ENCODE assay signal across 29 cellular contexts in the genomic region with DNA sequence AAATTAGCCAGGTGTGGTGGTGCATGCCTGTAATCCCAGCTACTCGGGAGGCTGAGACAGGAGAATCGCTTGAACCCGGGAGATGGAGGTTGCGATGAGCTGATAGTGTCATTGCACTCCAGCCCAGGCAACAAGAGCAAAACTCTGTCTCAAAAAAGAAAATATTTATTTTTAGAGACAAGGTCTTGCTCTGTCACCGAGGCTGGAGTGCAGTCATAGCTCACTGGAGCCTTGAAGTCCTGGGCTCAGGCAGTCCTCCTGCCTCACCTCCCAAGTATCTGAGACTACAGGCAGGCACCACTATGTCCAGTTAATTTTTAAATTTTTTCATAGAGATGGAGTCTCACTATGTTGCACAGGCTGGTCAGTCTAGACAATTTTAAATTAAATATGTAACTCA.
"Had no signal": no experiment of that assay in that cellular context is flagged by ENCODE, and none has a peak within 500 bp of the region (broad histone marks: within the 10 kb centered on the region; RNA-seq: fewer than 3 reads in every experiment).

No MANE protein-coding gene starts in this region.

- H3K27me3 ChIP-seq: stomach, suprapubic skin, testis, thyroid gland, tibial artery, tibial nerve, transverse colon, upper lobe of left lung, upper lobe of right lung, uterus, vagina had no signal

- H3K27ac ChIP-seq: stomach, suprapubic skin, testis, thoracic aorta, thyroid gland, tibial artery, tibial nerve, transverse colon, upper lobe of left lung, upper lobe of right lung, uterus, vagina had no signal

- DNase-seq: stimulated activated CD4-positive, alpha-beta T cell treated with anti-CD3 and anti-CD28 coated beads, Interleukin-2, amount 100 ng/mL, for 48 hours; stimulated activated CD4-positive, alpha-beta T cell treated with anti-CD3 and anti-CD28 coated beads, Interleukin-4, amount 100 ng/mL, for 1 hour; stimulated activated CD4-positive, alpha-beta T cell treated with anti-CD3 and anti-CD28 coated beads, Interleukin-4, amount 100 ng/mL, for 24 hours; stimulated activated CD4-positive, alpha-beta T cell treated with anti-CD3 and anti-CD28 coated beads, Interleukin-4, amount 100 ng/mL, for 4 hours; stimulated activated CD8-positive, alpha-beta memory T cell treated with anti-CD3 and anti-CD28 coated beads, Interleukin-4, amount 100 ng/mL, for 48 hours; stimulated activated naive B cell treated with anti-CD40 and anti-IgM and Interleukin-4, amounts not matched to agents 10 μg/mL and 1 μg/mL and 100 μg/mL, for 72 hours; stimulated activated naive CD4-positive, alpha-beta T cell; stimulated activated naive CD4-positive, alpha-beta T cell treated with Interleukin-2 at 50 U/mL for 16 hours; stimulated activated naive CD8-positive, alpha-beta T cell treated with anti-CD3 and anti-CD28 coated beads, Interleukin-15, amount 100 ng/mL, for 72 hours; stimulated activated naive CD8-positive, alpha-beta T cell treated with anti-CD3 and anti-CD28 coated beads, Interleukin-15, Interleukin-2, amounts not matched to agents 100 U/mL and 50 U/mL, for 24 hours; stomach; substantia nigra; testis; thyroid gland; tibial artery; transverse colon; trophoblast cell; upper lobe of left lung; upper lobe of right lung; uterus had no signal

- FAIRE-seq: urothelium cell line had no signal

- H3K36me3 ChIP-seq: stomach, suprapubic skin, thoracic aorta, thyroid gland, tibial artery, tibial nerve, transverse colon, upper lobe of left lung, upper lobe of right lung, uterus, vagina had no signal

- H3K4me3 ChIP-seq: stomach, suprapubic skin, testis, thoracic aorta, thyroid gland, tibial artery, tibial nerve, transverse colon, upper lobe of left lung, upper lobe of right lung, uterus, vagina had no signal

- H3K27ac Mint-ChIP-seq: stimulated activated effector memory CD8-positive, alpha-beta T cell treated with anti-CD3 and anti-CD28 coated beads, Interleukin-12 subunit alpha, Interleukin-12 subunit beta, amount 100 ng/mL, for 72 hours; stimulated activated memory B cell treated with anti-CD40 and anti-IgM and Interleukin-4, amounts not matched to agents 10 μg/mL and 1 μg/mL and 100 μg/mL, for 72 hours; stimulated activated naive B cell treated with anti-CD40 and anti-IgM and Interleukin-4, amounts not matched to agents 10 μg/mL and 1 μg/mL and 100 μg/mL, for 72 hours; stimulated activated naive CD8-positive, alpha-beta T cell treated with anti-CD3 and anti-CD28 coated beads, Interleukin-15, amount 100 ng/mL, for 72 hours; stimulated activated naive CD8-positive, alpha-beta T cell treated with anti-CD3 and anti-CD28 coated beads, Interleukin-15, Interleukin-2, amounts not matched to agents 100 ng/mL and 50 ng/mL, for 24 hours; type B pancreatic cell had no signal

- H3K9me3 Mint-ChIP-seq: stimulated activated effector memory CD8-positive, alpha-beta T cell treated with anti-CD3 and anti-CD28 coated beads, Interleukin-12 subunit alpha, Interleukin-12 subunit beta, amount 100 ng/mL, for 72 hours; stimulated activated naive CD8-positive, alpha-beta T cell treated with anti-CD3 and anti-CD28 coated beads, Interleukin-15, amount 100 ng/mL, for 72 hours; stimulated activated naive CD8-positive, alpha-beta T cell treated with anti-CD3 and anti-CD28 coated beads, Interleukin-15, Interleukin-2, amounts not matched to agents 100 ng/mL and 50 ng/mL, for 24 hours had no signal

- H3K4me3 Mint-ChIP-seq: stimulated activated effector memory CD8-positive, alpha-beta T cell treated with anti-CD3 and anti-CD28 coated beads, Interleukin-12 subunit alpha, Interleukin-12 subunit beta, amount 100 ng/mL, for 72 hours; stimulated activated memory B cell treated with anti-CD40 and anti-IgM and Interleukin-4, amounts not matched to agents 10 μg/mL and 1 μg/mL and 100 μg/mL, for 72 hours; stimulated activated naive B cell treated with anti-CD40 and anti-IgM and Interleukin-4, amounts not matched to agents 10 μg/mL and 1 μg/mL and 100 μg/mL, for 72 hours; stimulated activated naive CD8-positive, alpha-beta T cell treated with anti-CD3 and anti-CD28 coated beads, Interleukin-15, amount 100 ng/mL, for 72 hours; stimulated activated naive CD8-positive, alpha-beta T cell treated with anti-CD3 and anti-CD28 coated beads, Interleukin-15, Interleukin-2, amounts not matched to agents 100 ng/mL and 50 ng/mL, for 24 hours; type B pancreatic cell had no signal

- H3K9me3 ChIP-seq: stomach, suprapubic skin, testis, thoracic aorta, thyroid gland, tibial artery, tibial nerve, transverse colon, upper lobe of left lung, upper lobe of right lung, uterus, vagina had no signal

- ATAC-seq: stimulated activated effector memory CD8-positive, alpha-beta T cell treated with anti-CD3 and anti-CD28 coated beads, Interleukin-12 subunit alpha, Interleukin-12 subunit beta, amount 100 ng/mL, for 72 hours; stimulated activated memory B cell treated with anti-CD40 and anti-IgM and Interleukin-4, amounts not matched to agents 10 μg/mL and 1 μg/mL and 100 μg/mL, for 72 hours; stimulated activated naive B cell treated with anti-CD40 and anti-IgM and Interleukin-4, amounts not matched to agents 10 μg/mL and 1 μg/mL and 100 μg/mL, for 72 hours; stimulated activated naive CD8-positive, alpha-beta T cell treated with anti-CD3 and anti-CD28 coated beads, Interleukin-15, amount 100 ng/mL, for 72 hours; stimulated activated naive CD8-positive, alpha-beta T cell treated with anti-CD3 and anti-CD28 coated beads, Interleukin-15, Interleukin-2, amounts not matched to agents 100 U/mL and 50 U/mL, for 24 hours; upper lobe of right lung had no signal

- H3K27me3 Mint-ChIP-seq: type B pancreatic cell had no signal

- H3K36me3 Mint-ChIP-seq: stimulated activated effector memory CD8-positive, alpha-beta T cell treated with anti-CD3 and anti-CD28 coated beads, Interleukin-12 subunit alpha, Interleukin-12 subunit beta, amount 100 ng/mL, for 72 hours; stimulated activated memory B cell treated with anti-CD40 and anti-IgM and Interleukin-4, amounts not matched to agents 10 μg/mL and 1 μg/mL and 100 μg/mL, for 72 hours; stimulated activated naive B cell treated with anti-CD40 and anti-IgM and Interleukin-4, amounts not matched to agents 10 μg/mL and 1 μg/mL and 100 μg/mL, for 72 hours had no signal
